In the genomic region with DNA sequence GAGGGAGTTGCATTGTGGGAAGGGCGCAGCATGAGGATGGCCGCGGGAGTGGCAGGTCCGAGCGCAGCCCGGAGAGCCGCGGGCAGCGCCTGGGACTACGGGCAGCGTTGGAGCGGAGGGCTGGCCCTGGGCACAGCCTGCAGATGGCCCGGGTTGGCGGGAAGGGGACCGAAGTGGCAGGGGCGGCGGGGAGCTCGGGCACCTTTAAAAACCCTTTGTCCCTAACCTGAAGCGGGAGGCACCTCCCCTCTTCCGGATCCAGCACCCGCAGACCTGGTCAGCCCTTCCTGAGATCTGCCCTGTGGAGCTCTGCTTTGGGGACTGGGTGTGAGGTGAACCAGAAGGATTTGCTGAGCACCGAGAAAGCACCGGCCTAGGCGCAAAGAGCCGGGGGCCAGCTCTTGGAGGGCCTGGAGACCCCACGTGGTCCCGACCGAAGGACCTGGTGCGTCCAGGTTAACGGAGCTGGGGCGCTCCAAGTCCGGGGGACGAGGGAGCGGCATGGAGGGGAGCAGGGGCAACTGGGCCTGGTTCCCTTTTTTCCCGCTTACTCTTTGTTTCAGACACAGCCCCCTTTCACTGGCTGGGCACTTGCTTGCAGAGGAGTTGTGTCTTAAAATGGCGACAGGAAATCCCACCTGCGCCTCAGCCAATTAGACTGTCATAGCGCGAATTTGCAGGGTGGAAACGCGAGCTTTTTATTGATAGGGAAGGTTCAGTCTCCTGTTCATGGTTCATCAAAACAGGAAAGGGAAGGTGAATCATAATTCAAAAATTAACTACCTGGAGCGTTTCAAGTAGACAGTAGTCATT, we compare ENCODE assay signal across 1 cellular context.
TF ChIP-seq lines count a peak whose summit lies in the region.

No MANE protein-coding gene starts in this region.

TF ChIP-seq in H1, 55 proteins besides CTCF, POLR2A, EP300 and RAD21 (continued from another document):
- TF ChIP-seq SP4 (IDR thresholded peaks at IDR 0.05; ENCODE audit: low read length) (peak; percentile 14; the same call in 1 of the 2 replicates), CBX8 (IDR thresholded peaks at IDR 0.05; ENCODE audit: borderline replicate concordance, low read depth, low read length) (no peak), ASH2L (IDR thresholded peaks at IDR 0.05; ENCODE audit: low read length) (peak; percentile 16), TBP (IDR thresholded peaks at IDR 0.05; ENCODE audit: low read depth, low read length) (peak; percentile 37; the same call in 1 of the 2 replicates), GABPA (IDR thresholded peaks at IDR 0.05; ENCODE audit: borderline replicate concordance, insufficient read depth, low read length) (no peak), YY1 (IDR thresholded peaks at IDR 0.05; ENCODE audit: low read depth, low read length) (peak; percentile 90), MAX (IDR thresholded peaks at IDR 0.05) (peak; percentile 58), HDAC2 (IDR thresholded peaks at IDR 0.05; ENCODE audit: borderline replicate concordance in 1 of 2, low read depth in 2 of 2, low read length in 2 of 2) (no peak), SIN3A (conservative IDR thresholded peaks at IDR 0.05 in 1 of 2, IDR thresholded peaks at IDR 0.05 in 1 of 2; ENCODE audit: low read depth in 1 of 2, low read length in 2 of 2) (0 out of 4 replicates have a peak, but pooled peaks of 1 of the 2 experiments have one; percentile 40), USF2 (IDR thresholded peaks at IDR 0.05; ENCODE audit: low read length) (0 out of 2 replicates have a peak, but pooled peaks have one; percentile 17), PHF8 (conservative IDR thresholded peaks at IDR 0.05; ENCODE audit: low read depth, low read length) (no peak; the same call in 1 of the 2 replicates), TCF12 (IDR thresholded peaks at IDR 0.05; ENCODE audit: low read depth, low read length) (no peak), SIX5 (IDR thresholded peaks at IDR 0.05; ENCODE audit: low read depth, low read length) (no peak), CEBPB (IDR thresholded peaks at IDR 0.05; ENCODE audit: low read depth, low read length) (no peak), POLR2AphosphoS5 (IDR thresholded peaks at IDR 0.05; ENCODE audit: low read depth, low read length) (peak; percentile 85), RBBP5 (IDR thresholded peaks at IDR 0.05; ENCODE audit: borderline replicate concordance, low read depth, low read length) (peak; percentile 45; the same call in 1 of the 2 replicates)
- TF ChIP-seq, protein P1, sequence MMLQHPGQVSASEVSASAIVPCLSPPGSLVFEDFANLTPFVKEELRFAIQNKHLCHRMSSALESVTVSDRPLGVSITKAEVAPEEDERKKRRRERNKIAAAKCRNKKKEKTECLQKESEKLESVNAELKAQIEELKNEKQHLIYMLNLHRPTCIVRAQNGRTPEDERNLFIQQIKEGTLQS (IDR thresholded peaks at IDR 0.05; ENCODE audit: insufficient read depth, low read depth, low read length) = no peak
- TF ChIP-seq, protein P2, sequence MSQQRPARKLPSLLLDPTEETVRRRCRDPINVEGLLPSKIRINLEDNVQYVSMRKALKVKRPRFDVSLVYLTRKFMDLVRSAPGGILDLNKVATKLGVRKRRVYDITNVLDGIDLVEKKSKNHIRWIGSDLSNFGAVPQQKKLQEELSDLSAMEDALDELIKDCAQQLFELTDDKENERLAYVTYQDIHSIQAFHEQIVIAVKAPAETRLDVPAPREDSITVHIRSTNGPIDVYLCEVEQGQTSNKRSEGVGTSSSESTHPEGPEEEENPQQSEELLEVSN (IDR thresholded peaks at IDR 0.05) = peak; percentile 62; the same call in 1 of the 2 replicates
